In genomic region chr7:32319019-32319382, GRCh38 we compare ENCODE assay signal across 1 cellular context.
TF ChIP-seq lines count a peak whose summit lies in the region.

No MANE protein-coding gene starts in this region.

TF ChIP-seq in HepG2, 621 proteins besides CTCF, POLR2A, EP300 and RAD21 (continued from another document):
- TF ChIP-seq, protein P1, sequence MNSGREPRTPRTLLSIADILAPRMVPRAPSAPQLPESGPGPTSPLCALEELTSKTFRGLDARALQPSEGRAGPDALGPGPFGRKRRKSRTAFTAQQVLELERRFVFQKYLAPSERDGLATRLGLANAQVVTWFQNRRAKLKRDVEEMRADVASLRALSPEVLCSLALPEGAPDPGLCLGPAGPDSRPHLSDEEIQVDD (CRISPR knock-in tag; IDR thresholded peaks at IDR 0.05; ENCODE audit: borderline replicate concordance), result no peak
